In genomic region chr1:184035719-184036516, GRCh38 we compare ENCODE assay signal across 1 cellular context.
TF ChIP-seq lines count a peak whose summit lies in the region.

No MANE protein-coding gene starts in this region.

TF ChIP-seq in endothelial cell of umbilical vein, 7 proteins besides CTCF, POLR2A, EP300 and RAD21:
- TF ChIP-seq EZH2 (IDR thresholded peaks at IDR 0.05; ENCODE audit: borderline replicate concordance, low read depth, low read length, severe bottlenecking), result peak; percentile 46
- no peak for TF ChIP-seq JUN (IDR thresholded peaks at IDR 0.05; ENCODE audit: borderline replicate concordance, insufficient read depth, insufficient read length, low read depth)
TF ChIP-seq in endothelial cell of umbilical vein: peak in this region for 1.
